Comparison of ENCODE assay signal across 22 cellular contexts in genomic region chr13:110530839-110531499, GRCh38.
"Had no signal": no experiment of that assay in that cellular context is flagged by ENCODE, and none has a peak within 500 bp of the region (broad histone marks: within the 10 kb centered on the region; RNA-seq: fewer than 3 reads in every experiment).

No MANE protein-coding gene starts in this region.

- H3K4me3 ChIP-seq: coronary artery, gastroesophageal sphincter, heart left ventricle, prostate gland, right atrium auricular region, SK-N-MC, skin epidermis, thoracic aorta had no signal

- H3K27ac ChIP-seq: brain microvascular endothelial cell, gastroesophageal sphincter, prostate gland, SK-N-MC, thoracic aorta had no signal

- H3K36me3 ChIP-seq: brain microvascular endothelial cell, gastroesophageal sphincter, heart left ventricle, prostate gland, right atrium auricular region, thoracic aorta had no signal

- ATAC-seq: activated CD8-positive, alpha-beta T cell treated with anti-CD3 and anti-CD28 coated beads for 36 hours; esophagus mucosa; gastroesophageal sphincter; heart left ventricle; left ventricle myocardium superior; stimulated activated memory B cell treated with anti-CD40 and anti-IgM and Interleukin-4, amounts not matched to agents 10 μg/mL and 1 μg/mL and 100 μg/mL, for 72 hours; T-cell had no signal

- H3K9me3 ChIP-seq: gastroesophageal sphincter, heart left ventricle, prostate gland, right atrium auricular region, thoracic aorta had no signal

- DNase-seq: activated CD4-positive, alpha-beta T cell treated with anti-CD3 and anti-CD28 coated beads for 48 hours; activated CD4-positive, CD25-positive, alpha-beta regulatory T cell; activated CD8-positive, alpha-beta T cell treated with anti-CD3 and anti-CD28 coated beads for 36 hours; activated naive CD4-positive, alpha-beta T cell treated with Interleukin-2 at 50 U/mL for 16 hours; activated T-cell treated with anti-CD3 and anti-CD28 coated beads, Interleukin-2, amount 50 U/mL, for 24 hours; aorta; brain microvascular endothelial cell; effector CD4-positive, alpha-beta T cell; left ventricle myocardium superior; mesendoderm; stimulated activated CD4-positive, alpha-beta T cell treated with anti-CD3 and anti-CD28 coated beads, Interleukin-4, amount 100 ng/mL, for 24 hours; T-cell had no signal

- H3K27me3 ChIP-seq: brain microvascular endothelial cell, gastroesophageal sphincter, heart left ventricle, right atrium auricular region had no signal

- H3K4me1 ChIP-seq: prostate gland had no signal
